In genomic region chrX:64380789-64381188, GRCh38 we compare ENCODE assay signal across 2 cellular contexts. TPM values are rescaled to one million over a fixed set of nuclear protein-coding genes. Genes with fewer than 3 reads are reported as not detected.
"Had no signal": no experiment of that assay in that cellular context is flagged by ENCODE, and none has a peak within 500 bp of the region (broad histone marks: within the 10 kb centered on the region; RNA-seq: fewer than 3 reads in every experiment).

No MANE protein-coding gene starts in this region.

RNA-seq across cellular contexts. Expression of gene MTMR8, which starts 14.5 kb away (rescaled TPM):
- total RNA-seq: GM23248, HFFc6 had no signal
